Comparison of ENCODE assay signal across 1 cellular context in genomic region chr1:217140041-217140901, GRCh38.
TF ChIP-seq lines count a peak whose summit lies in the region.

No MANE protein-coding gene starts in this region.

TF ChIP-seq in H1, 55 proteins besides CTCF, POLR2A, EP300 and RAD21 (continued from another document):
- TF ChIP-seq CHD7 (IDR thresholded peaks at IDR 0.05; ENCODE audit: insufficient replicate concordance, low read length) (no peak), SP1 (IDR thresholded peaks at IDR 0.05; ENCODE audit: low read depth, low read length) (0 out of 2 replicates have a peak, but pooled peaks have one; percentile 10), EZH2 (IDR thresholded peaks at IDR 0.05; ENCODE audit: low read depth, low read length, severe bottlenecking) (peak; percentile 10), TEAD4 (IDR thresholded peaks at IDR 0.05; ENCODE audit: low read depth, low read length) (no peak), EGR1 (IDR thresholded peaks at IDR 0.05; ENCODE audit: borderline replicate concordance, low read depth, low read length) (peak; percentile 12; the same call in 1 of the 2 replicates)
